In the genomic region with DNA sequence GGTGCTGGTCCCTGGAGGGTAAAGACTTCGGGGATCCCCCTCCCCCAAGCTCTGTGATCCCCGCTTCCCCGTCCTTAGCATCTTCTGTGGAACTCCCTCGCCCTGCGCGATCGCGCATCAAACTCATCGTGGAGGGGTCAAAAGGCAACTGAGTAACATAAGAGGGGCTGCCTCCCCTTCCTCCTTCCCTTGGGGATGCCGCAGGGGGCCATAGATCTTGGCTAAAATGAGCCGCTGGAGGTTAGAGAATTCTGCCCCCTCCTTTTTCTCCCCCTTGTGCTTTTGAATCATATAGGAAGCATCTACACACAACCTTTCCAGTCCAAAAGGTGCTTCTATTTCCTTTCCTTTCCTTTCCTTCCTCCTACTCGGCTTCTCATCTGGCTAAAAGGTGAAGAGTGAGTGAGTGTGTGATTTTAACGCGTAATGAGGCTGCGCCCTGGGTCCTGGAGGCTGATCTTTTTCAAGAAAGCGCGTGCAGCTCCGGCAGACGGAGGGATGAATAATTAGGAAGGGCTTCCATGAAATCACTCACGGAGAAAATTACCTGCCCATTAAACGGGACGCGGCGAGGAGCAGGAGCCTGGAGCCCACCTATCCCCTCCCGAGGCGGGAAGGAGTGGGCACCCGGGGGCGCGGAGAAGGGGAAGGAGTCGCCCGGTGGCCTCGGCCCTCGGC, we compare ENCODE assay signal across 9 cellular contexts. TPM values are rescaled to one million over a fixed set of nuclear protein-coding genes. Genes with fewer than 3 reads are reported as not detected.
DNase-seq lines count a peak whose midpoint lies in the region; ATAC-seq, FAIRE-seq and TF ChIP-seq lines count a peak whose summit lies in the region.
"Had no signal": no experiment of that assay in that cellular context is flagged by ENCODE, and none has a peak within 500 bp of the region (broad histone marks: within the 10 kb centered on the region; RNA-seq: fewer than 3 reads in every experiment).

No MANE protein-coding gene starts in this region.

- in situ Hi-C loops in HepG2 (cut with HindIII; ENCODE audit: extremely low pct_ligation_motif_present, low pct_unique_long_range_greater_than_20kb) = loop anchor here (5.0 to 25.0 kb wide), 2 partner anchors 213 to 1598 kb away; no protein-coding TSS in a partner anchor

- no peak for TF ChIP-seq RAD21 in HepG2 (CRISPR knock-in tag; IDR thresholded peaks at IDR 0.05)

- CTCF ChIA-PET in A673 (lab: Charles Lee) = interaction anchor here (1.3 to 1.7 kb wide), 2 partner anchors 217 to 281 kb away, joined by 4 to 9 read pairs; no protein-coding TSS in a partner anchor
- CTCF ChIA-PET in HepG2 (lab: Yijun Ruan, JAX; ENCODE audit: low intra/inter-chr PET ratio, low total read pairs) = interaction anchor here (1.2 to 2.6 kb wide), 2 partner anchors 215 to 281 kb away, joined by 5 to 27 read pairs; no protein-coding TSS in a partner anchor

- no peak overlapping the region for H3K4me2 ChIP-seq in HepG2 (ENCODE audit: low read depth, low read length)

- no peak overlapping the region for H3K9ac ChIP-seq in HepG2 (ENCODE audit: insufficient read depth, low read depth, low read length)

- ATAC-seq in HepG2 (peak; percentile 31), GM19455 (IDR thresholded peaks at IDR 0.05; ENCODE audit: unreplicated experiment) (no peak)

- no peaks in the 10 kb centered on the region for H3K36me3 Mint-ChIP-seq in chondrocyte (ENCODE audit: low read depth)

- H3K4me3 ChIP-seq in A673 (ENCODE audit: low read depth, low read length, poor library complexity, severe bottlenecking) (peak overlapping the region; percentile 67), HepG2 (replicated peaks in 1 of 3; ENCODE audit: insufficient read depth in 1 of 3, low read depth in 2 of 3, low read length in 3 of 3) (peak overlapping the region in 1 of 3 experiments; percentile 28; a peak in 1 of 6 replicates), uterus (peak overlapping the region; percentile 48 to 54)

- H3K27me3 Mint-ChIP-seq in chondrocyte (ENCODE audit: low read depth) = peaks cover 8% of the 10 kb centered on the region

- FAIRE-seq in HepG2 (lab: Jason Lieb, UNC) = no peak
- FAIRE-seq: G401.6 had no signal

- no peak overlapping the region for H2AFZ ChIP-seq in HepG2 (ENCODE audit: low read length)

- no peaks in the 10 kb centered on the region for H3K9me3 Mint-ChIP-seq in chondrocyte (ENCODE audit: low read depth)

- POLR2A ChIA-PET in A673 (lab: Charles Lee; ENCODE audit: low non-redundant PET) (interaction anchor here (0.7 kb wide), 1 partner anchor 148 kb away, joined by 6 read pairs; no protein-coding TSS in a partner anchor), HepG2 (lab: Yijun Ruan, JAX) (no interaction called here)

- H3K79me2 ChIP-seq in HepG2 (ENCODE audit: insufficient read depth, low read length) = no peaks in the 10 kb centered on the region

- intact Hi-C loops in A673 (cut with micrococcal nuclease; ENCODE audit: unreplicated experiment) (loop anchor here (1.0 to 10.0 kb wide), 7 partner anchors 104 to 386 kb away; no protein-coding TSS in a partner anchor), HepG2 (cut with micrococcal nuclease; ENCODE audit: unreplicated experiment) (loop anchor here (1.0 to 10.0 kb wide), 6 partner anchors 167 to 776 kb away; no protein-coding TSS in a partner anchor), uterus (cut with DNase I; ENCODE audit: low total_unique reads) (no loop called here)

- WGBS in HepG2 (ENCODE audit: low lambda C conversion rate) = 26% methylated on average over 28 of the region's 33 CpGs

- H3K4me1 Mint-ChIP-seq in chondrocyte (ENCODE audit: low read depth) = peaks cover 28% of the 10 kb centered on the region

- H3K36me3 ChIP-seq in A673 (ENCODE audit: insufficient read depth, low read length, poor library complexity, severe bottlenecking) = no peaks in the 10 kb centered on the region
- H3K36me3 ChIP-seq in HepG2 (replicated peaks in 1 of 2; ENCODE audit: control insufficient read depth in 1 of 2, insufficient read depth in 2 of 2, low read length in 2 of 2) = no peaks in the 10 kb centered on the region
- H3K36me3 ChIP-seq in uterus = no peaks in the 10 kb centered on the region

- peak overlapping the region; percentile 78 for H3K4me3 Mint-ChIP-seq in chondrocyte (ENCODE audit: unreplicated experiment)

- no peaks in the 10 kb centered on the region for H4K20me1 ChIP-seq in HepG2 (ENCODE audit: insufficient read depth, low read length)

- H3K27ac ChIP-seq in A673 (ENCODE audit: low read depth, low read length, poor library complexity, severe bottlenecking) = peak overlapping the region; percentile 82
- H3K27ac ChIP-seq in HepG2 (ENCODE audit: extremely low read length, insufficient read depth, low read length) = no peak overlapping the region
- peak overlapping the region; percentile 36 to 44 for H3K27ac ChIP-seq in uterus

- TF ChIP-seq CTCF in A673 (conservative IDR thresholded peaks at IDR 0.05; ENCODE audit: low read depth, low read length) = no peak
- peak; percentile 3 for TF ChIP-seq CTCF in chondrocyte (IDR thresholded peaks at IDR 0.05)
- TF ChIP-seq CTCF in HepG2 (CRISPR knock-in tag; IDR thresholded peaks at IDR 0.05) = no peak
- no peak for TF ChIP-seq CTCF in uterus (IDR thresholded peaks at IDR 0.05)

- H3K27me3 ChIP-seq in A673 (replicated peaks; ENCODE audit: insufficient read depth, low read depth, low read length, poor library complexity) = no peaks in the 10 kb centered on the region
- H3K27me3 ChIP-seq in HepG2 (ENCODE audit: control insufficient read depth in 1 of 2, insufficient read depth in 2 of 2, low read length in 2 of 2) = peaks cover 4 to 27% of the 10 kb centered on the region in 2 experiments
- H3K27me3 ChIP-seq in uterus = peaks cover 0 to 9% of the 10 kb centered on the region in 2 donors

- BruUV-seq in A673 (replicated peaks; lab: Mats Ljungman, UMichigan) = no TSS peak
- no TSS peak for BruUV-seq in HepG2 (replicated peaks; lab: Mats Ljungman, UMichigan)

- H3K9me3 ChIP-seq in A673 (ENCODE audit: low read depth, low read length, poor library complexity, severe bottlenecking) = no peaks in the 10 kb centered on the region
- H3K9me3 ChIP-seq in HepG2 (ENCODE audit: low read length) = no peaks in the 10 kb centered on the region
- H3K9me3 ChIP-seq in uterus = no peaks in the 10 kb centered on the region

- H3K27ac Mint-ChIP-seq in chondrocyte (ENCODE audit: unreplicated experiment) = no peak overlapping the region

- peak; percentile 61 for DNase-seq in A673 (ENCODE audit: low spot score)
- peak; percentile 43 for DNase-seq in NCI-H1105 (lab: John Stamatoyannopoulos, UW)
- no peak for DNase-seq in chondrocyte (ENCODE audit: low spot score)
- DNase-seq in HepG2 (ENCODE audit: low spot score) = no peak
- DNase-seq in uterus = peak in 1 of 2 donors; percentile 16
- DNase-seq in activated CD4-positive, alpha-beta T cell treated with anti-CD3 and anti-CD28 coated beads, Interleukin-2, amount 50 U/mL, for 48 hours = no peak
- no peak for DNase-seq in cortex of kidney (lab: John Stamatoyannopoulos, UW)

- peaks cover 6% of the 10 kb centered on the region for H3K4me1 ChIP-seq in A673 (ENCODE audit: insufficient read depth, low read length, poor library complexity, severe bottlenecking)
- H3K4me1 ChIP-seq in HepG2 (ENCODE audit: insufficient read depth, low read length) = no peaks in the 10 kb centered on the region
- H3K4me1 ChIP-seq in uterus = peaks cover 0 to 6% of the 10 kb centered on the region in 2 donors

- TF ChIP-seq EP300 in HepG2 (IDR thresholded peaks at IDR 0.05; ENCODE audit: low read depth in 2 of 2, low read length in 2 of 2) = no peak
- no peak for TF ChIP-seq EP300 in HepG2 (CRISPR knock-in tag; IDR thresholded peaks at IDR 0.05; ENCODE audit: borderline replicate concordance)

- TF ChIP-seq POLR2A in HepG2 (IDR thresholded peaks at IDR 0.05; ENCODE audit: insufficient read depth in 1 of 2, low read depth in 2 of 2, low read length in 2 of 2) = no peak
- TF ChIP-seq POLR2A in uterus (IDR thresholded peaks at IDR 0.05) = no peak

TF ChIP-seq in HepG2, 621 proteins besides CTCF, POLR2A, EP300 and RAD21 (continues in another document):
- TF ChIP-seq ZNF460 (CRISPR knock-in tag; IDR thresholded peaks at IDR 0.05; ENCODE audit: borderline replicate concordance) (no peak), ZNF274 (CRISPR knock-in tag; IDR thresholded peaks at IDR 0.05) (0 out of 2 replicates have a peak, but pooled peaks have one; percentile 24), EZH2 (conservative IDR thresholded peaks at IDR 0.05; ENCODE audit: low read depth, low read length) (peak; percentile 79; the same call in 1 of the 2 replicates), KDM6A (CRISPR knock-in tag; IDR thresholded peaks at IDR 0.05; ENCODE audit: low read depth) (no peak), XRCC5 (optimal IDR thresholded peaks at IDR 0.05; ENCODE audit: low read length) (no peak)

RNA-seq across cellular contexts. Expression of gene ROBO2, which starts 0.8 kb away (rescaled TPM):
- 17.5 and 18.7 TPM in 2 replicates for total RNA-seq in A673 (2021)
- 1.7 to 11.1 TPM (median 2.8 TPM) in 3 replicates for total RNA-seq in chondrocyte
- not detected in 2 replicates for total RNA-seq in HepG2 (2016; rRNA removed; fragmentation: Illumina TruSeq; extraction: Trizol)
- total RNA-seq in HepG2 (2016; cell fraction: cytosol; rRNA removed; fragmentation: Illumina TruSeq; extraction: Trizol; ENCODE audit: low read depth) = not detected in 2 replicates
- total RNA-seq in HepG2 (2016; cell fraction: insoluble cytoplasmic fraction; rRNA removed; fragmentation: Illumina TruSeq; extraction: Trizol) = not detected in 2 replicates
- total RNA-seq in HepG2 (2016; cell fraction: membrane; rRNA removed; fragmentation: Illumina TruSeq; extraction: Trizol) = not detected in 2 replicates
- total RNA-seq in HepG2 (2016; cell fraction: nucleus; rRNA removed; fragmentation: Illumina TruSeq; extraction: Trizol) = not detected in 2 replicates
- not detected in 2 replicates for polyA plus RNA-seq in HepG2 (2011; rRNA removed)
- not detected in 2 replicates for polyA plus RNA-seq in HepG2 (2011; cell fraction: cytosol; rRNA removed)
- not detected in 2 replicates for polyA plus RNA-seq in HepG2 (2011; cell fraction: nucleus; rRNA removed)
- not detected in 2 replicates for polyA plus RNA-seq in HepG2 (2012)
- polyA plus RNA-seq in HepG2 (2016; cell fraction: cytosol; fragmentation: Illumina TruSeq; extraction: Trizol; ENCODE audit: low read depth) = not detected in 2 replicates
- not detected in 2 replicates for polyA plus RNA-seq in HepG2 (2016; cell fraction: insoluble cytoplasmic fraction; fragmentation: Illumina TruSeq; extraction: Trizol; ENCODE audit: low read depth)
- polyA plus RNA-seq in HepG2 (2016; cell fraction: membrane; fragmentation: Illumina TruSeq; extraction: Trizol; ENCODE audit: low read depth) = not detected in 2 replicates
- polyA plus RNA-seq in HepG2 (2016; cell fraction: nucleus; fragmentation: Illumina TruSeq; extraction: Trizol; ENCODE audit: insufficient read depth, low read depth) = not detected in 2 replicates
- polyA minus RNA-seq in HepG2 (2011; rRNA and poly(A)+ RNA removed; ENCODE audit: low replicate concordance) = not detected in 2 replicates
- polyA minus RNA-seq in HepG2 (2011; cell fraction: cytosol; rRNA and poly(A)+ RNA removed) = not detected in 2 replicates
- not detected in 2 replicates for polyA minus RNA-seq in HepG2 (2011; cell fraction: nucleus; rRNA and poly(A)+ RNA removed)
- total RNA-seq in uterus = 10 to 100 TPM in 1 of 4 donors, under 1 TPM in 2, not detected in 1; 0.26 to 51.3 (median 0.49) TPM

Comparison
In these comparisons a context has a peak if more than half of its experiments do, and no peak if none do; other contexts are left out.
1. DNase-seq: peak in A673 (single experiment) and NCI-H1105 (single experiment); none in chondrocyte (single experiment), HepG2 (single experiment), activated CD4-positive, alpha-beta T cell treated with anti-CD3 and anti-CD28 coated beads, Interleukin-2, amount 50 U/mL, for 48 hours (0 of 2) and cortex of kidney (single experiment).